ENCODE assay signal across 26 cellular contexts in the genomic region with DNA sequence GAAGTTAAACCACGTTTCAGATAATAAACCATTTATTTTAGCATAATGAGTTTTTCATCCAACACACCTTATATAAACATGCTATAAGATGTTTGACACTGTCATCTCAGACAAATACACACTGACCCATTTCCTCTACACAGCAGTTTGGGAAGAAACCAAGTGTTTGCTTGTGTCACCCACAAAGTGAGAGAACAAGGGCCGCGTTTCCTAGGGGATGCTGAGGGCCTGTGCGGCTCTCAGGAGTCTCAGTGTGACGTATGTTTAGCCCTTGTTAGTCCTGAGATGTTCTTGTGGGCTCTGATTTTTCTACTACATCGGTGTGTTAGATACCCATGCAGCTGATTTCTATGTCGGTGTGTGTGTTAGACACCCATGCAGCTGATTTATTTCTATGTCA.
"Had no signal": no experiment of that assay in that cellular context is flagged by ENCODE, and none has a peak within 500 bp of the region (broad histone marks: within the 10 kb centered on the region; RNA-seq: fewer than 3 reads in every experiment).

No MANE protein-coding gene starts in this region.

- ATAC-seq: left cardiac atrium; left lobe of liver; lower lobe of right lung; mucosa of descending colon; naive thymus-derived CD4-positive, alpha-beta T cell; pancreas; psoas muscle; stimulated activated naive B cell treated with anti-CD40 and anti-IgM and Interleukin-4, amounts not matched to agents 10 μg/mL and 1 μg/mL and 100 μg/mL, for 72 hours; stimulated activated naive CD8-positive, alpha-beta T cell treated with anti-CD3 and anti-CD28 coated beads, Interleukin-15, Interleukin-2, amounts not matched to agents 100 U/mL and 50 U/mL, for 24 hours had no signal

- H3K9me3 ChIP-seq: lower lobe of right lung, mucosa of descending colon, pancreas, psoas muscle, right atrium auricular region, right lobe of liver, stomach, testis, tibial artery, upper lobe of right lung had no signal

- H3K4me3 Mint-ChIP-seq: mesothelial cell of epicardium; naive thymus-derived CD4-positive, alpha-beta T cell; natural killer cell treated with Interleukin-12 subunit alpha and Interleukin-12 subunit beta and Interleukin-15 and Interleukin-18, amount 100 ng/mL, for 72 hours; neural crest cell; stimulated activated naive B cell treated with anti-CD40 and anti-IgM and Interleukin-4, amounts not matched to agents 10 μg/mL and 1 μg/mL and 100 μg/mL, for 72 hours had no signal

- H3K27ac Mint-ChIP-seq: mesothelial cell of epicardium; natural killer cell treated with Interleukin-12 subunit alpha and Interleukin-12 subunit beta and Interleukin-15 and Interleukin-18, amount 100 ng/mL, for 72 hours; stimulated activated naive B cell treated with anti-CD40 and anti-IgM and Interleukin-4, amounts not matched to agents 10 μg/mL and 1 μg/mL and 100 μg/mL, for 72 hours had no signal

- H3K4me1 Mint-ChIP-seq: mesothelial cell of epicardium; neural crest cell; stimulated activated naive B cell treated with anti-CD40 and anti-IgM and Interleukin-4, amounts not matched to agents 10 μg/mL and 1 μg/mL and 100 μg/mL, for 72 hours had no signal

- H3K36me3 ChIP-seq: pancreas, upper lobe of right lung had no signal

- H3K36me3 Mint-ChIP-seq: natural killer cell treated with Interleukin-12 subunit alpha and Interleukin-12 subunit beta and Interleukin-15 and Interleukin-18, amount 100 ng/mL, for 72 hours; stimulated activated naive B cell treated with anti-CD40 and anti-IgM and Interleukin-4, amounts not matched to agents 10 μg/mL and 1 μg/mL and 100 μg/mL, for 72 hours had no signal

- DNase-seq: hippocampal formation; kidney glomerular epithelial cell; left cardiac atrium; lower lobe of right lung; mammary epithelial cell; mesendoderm; mucosa of descending colon; naive thymus-derived CD4-positive, alpha-beta T cell; pancreas; psoas muscle; right lobe of liver; stimulated activated CD4-positive, alpha-beta T cell treated with anti-CD3 and anti-CD28 coated beads, Interleukin-1b, Interleukin-23, amount 100 ng/mL, for 48 hours; stimulated activated CD4-positive, alpha-beta T cell treated with anti-CD3 and anti-CD28 coated beads, Interleukin-2, amount 100 ng/mL, for 48 hours; stimulated activated naive B cell treated with anti-CD40 and anti-IgM and Interleukin-4, amounts not matched to agents 10 μg/mL and 1 μg/mL and 100 μg/mL, for 72 hours; stimulated activated naive CD8-positive, alpha-beta T cell treated with anti-CD3 and anti-CD28 coated beads, Interleukin-15, Interleukin-2, amounts not matched to agents 100 U/mL and 50 U/mL, for 24 hours; stomach; testis; tibial artery; trophoblast cell; upper lobe of right lung had no signal

- H3K27ac ChIP-seq: lower lobe of right lung, pancreas, psoas muscle, right atrium auricular region, right lobe of liver, stomach, testis, upper lobe of right lung had no signal

- H3K4me1 ChIP-seq: lower lobe of right lung, pancreas, psoas muscle, right atrium auricular region, right lobe of liver, stomach, testis, upper lobe of right lung had no signal

- H3K4me3 ChIP-seq: lower lobe of right lung, mucosa of descending colon, pancreas, psoas muscle, right atrium auricular region, right lobe of liver, smooth muscle cell, stomach, testis, tibial artery, upper lobe of right lung had no signal

- H3K9me3 Mint-ChIP-seq: natural killer cell treated with Interleukin-12 subunit alpha and Interleukin-12 subunit beta and Interleukin-15 and Interleukin-18, amount 100 ng/mL, for 72 hours; stimulated activated naive B cell treated with anti-CD40 and anti-IgM and Interleukin-4, amounts not matched to agents 10 μg/mL and 1 μg/mL and 100 μg/mL, for 72 hours had no signal

- H3K27me3 ChIP-seq: pancreas, right atrium auricular region, right lobe of liver, stomach, testis, tibial artery, upper lobe of right lung had no signal
